1 cellular context compared by ENCODE assay signal in genomic region chr17:50687200-50688066, GRCh38.
A peak's percentile ranks its signal among the peaks of the same experiment; 100 is the strongest.
TF ChIP-seq lines count a peak whose summit lies in the region.

No MANE protein-coding gene starts in this region.

TF ChIP-seq in HepG2, 621 proteins besides CTCF, POLR2A, EP300 and RAD21 (continues in another document):
- TF ChIP-seq REPIN1 (CRISPR knock-in tag; IDR thresholded peaks at IDR 0.05; ENCODE audit: borderline replicate concordance, low read depth), result no peak; the same call in 1 of the 2 replicates
- peak; percentile 39; the same call in 1 of the 2 replicates for TF ChIP-seq IKZF5 (CRISPR knock-in tag; IDR thresholded peaks at IDR 0.05)
- TF ChIP-seq NR1H2 (CRISPR knock-in tag; IDR thresholded peaks at IDR 0.05; ENCODE audit: borderline replicate concordance, low read depth), result no peak
- TF ChIP-seq KDM1A (CRISPR knock-in tag; IDR thresholded peaks at IDR 0.05), result peak; percentile 46; the same call in 1 of the 2 replicates
- TF ChIP-seq ZNF275 (CRISPR knock-in tag; IDR thresholded peaks at IDR 0.05; ENCODE audit: borderline replicate concordance), result peak; percentile 18
- no peak; the same call in 1 of the 2 replicates for TF ChIP-seq YEATS2 (CRISPR knock-in tag; IDR thresholded peaks at IDR 0.05; ENCODE audit: borderline replicate concordance)
- TF ChIP-seq NONO (IDR thresholded peaks at IDR 0.05), result no peak
- TF ChIP-seq NONO (CRISPR knock-in tag; conservative IDR thresholded peaks at IDR 0.05), result peak; percentile 70; the same call in 1 of the 2 replicates
- no peak for TF ChIP-seq ZNF362 (CRISPR knock-in tag; IDR thresholded peaks at IDR 0.05; ENCODE audit: borderline replicate concordance)
- no peak; the same call in 1 of the 2 replicates for TF ChIP-seq ZNF274 (CRISPR knock-in tag; IDR thresholded peaks at IDR 0.05)
- TF ChIP-seq CHD4 (IDR thresholded peaks at IDR 0.05; ENCODE audit: borderline replicate concordance, low read length), result no peak; the same call in 1 of the 2 replicates
- peak; percentile 49 for TF ChIP-seq SMAD1 (CRISPR knock-in tag; IDR thresholded peaks at IDR 0.05; ENCODE audit: borderline replicate concordance, low read depth)
- TF ChIP-seq ZNF580 (CRISPR knock-in tag; IDR thresholded peaks at IDR 0.05; ENCODE audit: borderline replicate concordance, low read depth), result peak; percentile 41; the same call in 1 of the 2 replicates
- no peak for TF ChIP-seq RBAK (CRISPR knock-in tag; IDR thresholded peaks at IDR 0.05)
- peak; percentile 48 for TF ChIP-seq RBM39 (IDR thresholded peaks at IDR 0.05; ENCODE audit: low read depth, low read length, poor library complexity, severe bottlenecking)
- 0 out of 2 replicates have a peak, but pooled peaks have one; percentile 46 for TF ChIP-seq NKX3-1 (CRISPR knock-in tag; IDR thresholded peaks at IDR 0.05)
- TF ChIP-seq ZNF331 (CRISPR knock-in tag; IDR thresholded peaks at IDR 0.05), result peak; percentile 72
- TF ChIP-seq ZNF354B (CRISPR knock-in tag; IDR thresholded peaks at IDR 0.05), result peak; percentile 92; the same call in 1 of the 2 replicates
- TF ChIP-seq TFE3 (CRISPR knock-in tag; IDR thresholded peaks at IDR 0.05), result no peak
- peak; percentile 79; the same call in 1 of the 2 replicates for TF ChIP-seq TGIF2 (CRISPR knock-in tag; IDR thresholded peaks at IDR 0.05)
- TF ChIP-seq ZNF772 (CRISPR knock-in tag; IDR thresholded peaks at IDR 0.05), result peak; percentile 64; the same call in 1 of the 2 replicates
- no peak for TF ChIP-seq ATM (IDR thresholded peaks at IDR 0.05; ENCODE audit: borderline replicate concordance)
- TF ChIP-seq ZNF121 (CRISPR knock-in tag; IDR thresholded peaks at IDR 0.05), result peak; percentile 68
- peak; percentile 46 for TF ChIP-seq RBM22 (optimal IDR thresholded peaks at IDR 0.05; ENCODE audit: low read length)
- TF ChIP-seq ZNF350 (CRISPR knock-in tag; IDR thresholded peaks at IDR 0.05; ENCODE audit: borderline replicate concordance, low read depth), result peak; percentile 69; the same call in 1 of the 2 replicates
- 0 out of 2 replicates have a peak, but pooled peaks have one; percentile 65 for TF ChIP-seq PRDM4 (CRISPR knock-in tag; IDR thresholded peaks at IDR 0.05; ENCODE audit: borderline replicate concordance)
- TF ChIP-seq NFIB (CRISPR knock-in tag; IDR thresholded peaks at IDR 0.05; ENCODE audit: borderline replicate concordance), result no peak
- TF ChIP-seq CAMTA2 (CRISPR knock-in tag; IDR thresholded peaks at IDR 0.05; ENCODE audit: borderline replicate concordance), result no peak; the same call in 1 of the 2 replicates
- peak; percentile 99 for TF ChIP-seq ZC3H4 (CRISPR knock-in tag; IDR thresholded peaks at IDR 0.05; ENCODE audit: borderline replicate concordance)
- TF ChIP-seq KAT7 (CRISPR knock-in tag; IDR thresholded peaks at IDR 0.05; ENCODE audit: borderline replicate concordance), result peak; percentile 59; the same call in 1 of the 2 replicates
- TF ChIP-seq NR0B2 (CRISPR knock-in tag; IDR thresholded peaks at IDR 0.05), result no peak; the same call in 1 of the 2 replicates
- peak; percentile 19; the same call in 1 of the 2 replicates for TF ChIP-seq DR1 (CRISPR knock-in tag; IDR thresholded peaks at IDR 0.05)
- TF ChIP-seq CSRNP2 (CRISPR knock-in tag; conservative IDR thresholded peaks at IDR 0.05; ENCODE audit: low read depth), result no peak
- peak; percentile 74 for TF ChIP-seq ONECUT2 (CRISPR knock-in tag; IDR thresholded peaks at IDR 0.05)
- TF ChIP-seq ZBTB26 (CRISPR knock-in tag; IDR thresholded peaks at IDR 0.05; ENCODE audit: borderline replicate concordance), result peak; percentile 56; the same call in 1 of the 2 replicates
- TF ChIP-seq ZBTB34 (CRISPR knock-in tag; IDR thresholded peaks at IDR 0.05), result 0 out of 2 replicates have a peak, but pooled peaks have one; percentile 52
- no peak for TF ChIP-seq ZNF781 (CRISPR knock-in tag; IDR thresholded peaks at IDR 0.05; ENCODE audit: borderline replicate concordance, not compliant biosample characterization)
- TF ChIP-seq ZNF160 (CRISPR knock-in tag; IDR thresholded peaks at IDR 0.05), result peak; percentile 79; the same call in 1 of the 2 replicates
- peak; percentile 73; the same call in 1 of the 2 replicates for TF ChIP-seq NR2C2 (CRISPR knock-in tag; IDR thresholded peaks at IDR 0.05; ENCODE audit: borderline replicate concordance)
- peak; percentile 39 for TF ChIP-seq TEAD3 (CRISPR knock-in tag; optimal IDR thresholded peaks at IDR 0.05; ENCODE audit: borderline replicate concordance)
- no peak for TF ChIP-seq ZNF446 (CRISPR knock-in tag; IDR thresholded peaks at IDR 0.05)
- TF ChIP-seq ZBTB38 (CRISPR knock-in tag; IDR thresholded peaks at IDR 0.05), result peak; percentile 88
- no peak for TF ChIP-seq CREM (IDR thresholded peaks at IDR 0.05)
- no peak for TF ChIP-seq CREM (CRISPR knock-in tag; IDR thresholded peaks at IDR 0.05)
- TF ChIP-seq MLLT10 (CRISPR knock-in tag; IDR thresholded peaks at IDR 0.05), result no peak
- no peak for TF ChIP-seq ZNF549 (CRISPR knock-in tag; IDR thresholded peaks at IDR 0.05)
- TF ChIP-seq MEF2D (CRISPR knock-in tag; IDR thresholded peaks at IDR 0.05), result no peak; the same call in 1 of the 2 replicates
- TF ChIP-seq ZNF674 (CRISPR knock-in tag; IDR thresholded peaks at IDR 0.05; ENCODE audit: low read depth), result 0 out of 2 replicates have a peak, but pooled peaks have one; percentile 13
- TF ChIP-seq ARHGAP35 (CRISPR knock-in tag; IDR thresholded peaks at IDR 0.05; ENCODE audit: borderline replicate concordance), result peak; percentile 42; the same call in 1 of the 2 replicates
- no peak for TF ChIP-seq GMEB1 (CRISPR knock-in tag; IDR thresholded peaks at IDR 0.05; ENCODE audit: borderline replicate concordance)
- TF ChIP-seq SAP130 (CRISPR knock-in tag; IDR thresholded peaks at IDR 0.05; ENCODE audit: low read depth), result peak; percentile 36; the same call in 1 of the 2 replicates
- no peak for TF ChIP-seq ZNF34 (CRISPR knock-in tag; IDR thresholded peaks at IDR 0.05; ENCODE audit: borderline replicate concordance)
- no peak; the same call in 1 of the 2 replicates for TF ChIP-seq RCOR2 (CRISPR knock-in tag; IDR thresholded peaks at IDR 0.05)
- peak; percentile 85 for TF ChIP-seq ZNF788 (CRISPR knock-in tag; IDR thresholded peaks at IDR 0.05; ENCODE audit: borderline replicate concordance)
- peak; percentile 58 for TF ChIP-seq KDM6A (CRISPR knock-in tag; IDR thresholded peaks at IDR 0.05; ENCODE audit: low read depth)
